8 cellular contexts compared by ENCODE assay signal in the genomic region with DNA sequence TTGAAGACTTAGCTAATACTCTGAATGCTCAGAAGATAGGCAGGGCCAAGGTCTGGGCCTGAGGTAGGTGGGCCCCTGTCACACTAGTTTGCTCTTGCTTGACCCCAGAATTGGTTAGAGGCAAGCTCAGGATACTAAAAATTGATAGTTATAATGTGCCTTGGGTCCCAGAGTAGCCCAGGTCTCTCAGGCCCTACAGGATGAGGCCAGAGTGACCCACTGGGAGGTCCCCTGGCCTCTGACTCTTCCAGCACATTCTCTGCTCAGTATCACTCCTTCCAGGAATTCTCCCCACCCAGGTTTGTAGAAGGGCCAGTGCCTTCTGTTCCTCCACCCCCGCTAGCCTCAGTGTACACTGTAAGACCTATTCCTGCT. TPM values are rescaled to one million over a fixed set of nuclear protein-coding genes. Genes with fewer than 3 reads are reported as not detected.
DNase-seq lines count a peak whose midpoint lies in the region; ATAC-seq and TF ChIP-seq lines count a peak whose summit lies in the region.

No MANE protein-coding gene starts in this region.

- H3K9me3 ChIP-seq in CD8-positive, alpha-beta memory T cell (ENCODE audit: low read length): no peaks in the 10 kb centered on the region
- H3K9me3 ChIP-seq in SJSA1 (replicated peaks) (peaks cover 2% of the 10 kb centered on the region; the same call in 1 of the 2 replicates), parathyroid adenoma (ENCODE audit: control insufficient read depth, low read length) (no peaks in the 10 kb centered on the region)

- peaks cover 0 to 6% of the 10 kb centered on the region in 2 donors for H3K27me3 Mint-ChIP-seq in CD8-positive, alpha-beta memory T cell

- H3K79me2 ChIP-seq in parathyroid adenoma: peaks cover 4% of the 10 kb centered on the region

- POLR2A ChIA-PET in CD8-positive, alpha-beta memory T cell (lab: Charles Lee): interaction anchor here (1.0 to 2.9 kb wide), 4 partner anchors 78 to 278 kb away, joined by 3 to 11 read pairs (median 3); partner anchors contain the start of gene USP4

- no peak for DNase-seq in CD8-positive, alpha-beta memory T cell
- DNase-seq in SJSA1 (ENCODE audit: low read depth in 1 of 2, low spot score in 2 of 2): no peak
- DNase-seq in epithelial cell of proximal tubule (ENCODE audit: low read depth): no peak
- no peak for DNase-seq in activated CD4-positive, CD25-positive, alpha-beta regulatory T cell (lab: John Stamatoyannopoulos, UW)
- DNase-seq in NCI-H2227 (lab: John Stamatoyannopoulos, UW; ENCODE audit: unreplicated experiment): no peak

- no peak for ATAC-seq in HG03159 (IDR thresholded peaks at IDR 0.05; ENCODE audit: unreplicated experiment)
- no peak for ATAC-seq in HG03280 (IDR thresholded peaks at IDR 0.05; ENCODE audit: unreplicated experiment)

- peaks cover 28% of the 10 kb centered on the region for H3K4me1 ChIP-seq in CD8-positive, alpha-beta memory T cell (ENCODE audit: insufficient read depth, low read length)
- peaks cover 29% of the 10 kb centered on the region for H3K4me1 ChIP-seq in SJSA1 (replicated peaks)
- peaks cover 21% of the 10 kb centered on the region for H3K4me1 ChIP-seq in parathyroid adenoma

- no peak overlapping the region for H3K27ac ChIP-seq in CD8-positive, alpha-beta memory T cell (ENCODE audit: low read depth, low read length)
- H3K27ac ChIP-seq in SJSA1 (no peak overlapping the region), parathyroid adenoma (peak overlapping the region; percentile 68)

- peak overlapping the region; percentile 56 for H3K9ac ChIP-seq in parathyroid adenoma

- H3K36me3 Mint-ChIP-seq in CD8-positive, alpha-beta memory T cell: peaks cover 0 to 6% (median 0%) of the 10 kb centered on the region in 3 donors

- H3K4me2 ChIP-seq in parathyroid adenoma (ENCODE audit: low read length): peak overlapping the region; percentile 97

- H3K4me3 Mint-ChIP-seq in CD8-positive, alpha-beta memory T cell: peak overlapping the region; percentile 84 to 94 (median 87)

- CTCF ChIA-PET in CD8-positive, alpha-beta memory T cell (lab: Charles Lee): interaction anchor here (0.6 to 3.2 kb wide), 20 partner anchors 9 to 299 kb away, joined by 3 to 26 read pairs (median 3); partner anchors contain the start of genes NDUFAF3, USP19 and USP4

- H3K9me3 Mint-ChIP-seq in CD8-positive, alpha-beta memory T cell: no peaks in the 10 kb centered on the region

- H2AFZ ChIP-seq in parathyroid adenoma: peak overlapping the region; percentile 90

- H3K4me3 ChIP-seq in CD8-positive, alpha-beta memory T cell (ENCODE audit: low read length): no peak overlapping the region
- peak overlapping the region; percentile 60 for H3K4me3 ChIP-seq in SJSA1
- H3K4me3 ChIP-seq in epithelial cell of proximal tubule (ENCODE audit: low read depth, low read length): peak overlapping the region; percentile 84
- peak overlapping the region; percentile 76 for H3K4me3 ChIP-seq in parathyroid adenoma (ENCODE audit: low read depth, low read length)

- H3K27ac Mint-ChIP-seq in CD8-positive, alpha-beta memory T cell: peak overlapping the region in 6 of 8 donors; percentile 3 to 89 (median 78)

- H3K4me1 Mint-ChIP-seq in CD8-positive, alpha-beta memory T cell: peaks cover 16 to 28% (median 16%) of the 10 kb centered on the region in 3 donors

- TF ChIP-seq CTCF in epithelial cell of proximal tubule (conservative IDR thresholded peaks at IDR 0.05; ENCODE audit: low read depth, low read length) (no peak), parathyroid adenoma (IDR thresholded peaks at IDR 0.05) (no peak)

- no peaks in the 10 kb centered on the region for H3K27me3 ChIP-seq in CD8-positive, alpha-beta memory T cell (ENCODE audit: insufficient read depth, low read length, poor library complexity, severe bottlenecking)
- H3K27me3 ChIP-seq in SJSA1 (replicated peaks) (no peaks in the 10 kb centered on the region), parathyroid adenoma (ENCODE audit: control insufficient read depth, insufficient read depth, low read length) (no peaks in the 10 kb centered on the region)

- no peaks in the 10 kb centered on the region for H3K36me3 ChIP-seq in CD8-positive, alpha-beta memory T cell (ENCODE audit: insufficient read depth, low read length)
- H3K36me3 ChIP-seq in SJSA1 (peaks cover 3% of the 10 kb centered on the region; the same call in 1 of the 2 replicates), parathyroid adenoma (ENCODE audit: control insufficient read depth, insufficient read depth, low read length) (no peaks in the 10 kb centered on the region)

RNA-seq across cellular contexts. Expression of gene KLHDC8B, which starts 0.7 kb away (rescaled TPM):
- total RNA-seq in CD8-positive, alpha-beta memory T cell: 1 to 10 TPM; 3.5 to 4.1 TPM
- 3.0 TPM for polyA plus RNA-seq in CD8-positive, alpha-beta memory T cell
- 18.6 and 27.3 TPM in 2 replicates for total RNA-seq in SJSA1 (2014; rRNA removed; shearing (Covaris generic))
- 8.0 and 16.5 TPM in 2 replicates for total RNA-seq in epithelial cell of proximal tubule

RNA-seq across cellular contexts. Expression of gene CCDC71, which starts 4.6 kb away (rescaled TPM):
- total RNA-seq in CD8-positive, alpha-beta memory T cell: 10 to 100 TPM; 32.1 to 34.2 TPM
- 0.94 TPM for polyA plus RNA-seq in CD8-positive, alpha-beta memory T cell
- total RNA-seq in SJSA1 (2014; rRNA removed; shearing (Covaris generic)): 23.8 and 24.7 TPM in 2 replicates
- total RNA-seq in epithelial cell of proximal tubule: 33.4 and 44.4 TPM in 2 replicates

RNA-seq across cellular contexts. Expression of gene LAMB2, which starts 37.9 kb away (rescaled TPM):
- under 1 TPM; 0.58 to 0.77 TPM for total RNA-seq in CD8-positive, alpha-beta memory T cell
- polyA plus RNA-seq in CD8-positive, alpha-beta memory T cell: not detected
- total RNA-seq in SJSA1 (2014; rRNA removed; shearing (Covaris generic)): 97.2 and 171 TPM in 2 replicates
- 116 and 232 TPM in 2 replicates for total RNA-seq in epithelial cell of proximal tubule

RNA-seq across cellular contexts. Expression of gene USP19, which starts 50.1 kb away (rescaled TPM):
- total RNA-seq in CD8-positive, alpha-beta memory T cell: 10 to 100 TPM; 71.8 to 73.9 TPM
- polyA plus RNA-seq in CD8-positive, alpha-beta memory T cell: 32.8 TPM
- total RNA-seq in SJSA1 (2014; rRNA removed; shearing (Covaris generic)): 21.5 and 23.8 TPM in 2 replicates
- total RNA-seq in epithelial cell of proximal tubule: 34.7 and 35.9 TPM in 2 replicates

Comparison
In these comparisons a context has a peak if more than half of its experiments do, and no peak if none do; other contexts are left out.
1. RNA of gene LAMB2, which starts 37.9 kb away (total RNA-seq): 116 to 232 TPM in epithelial cell of proximal tubule and 97.2 to 171 TPM in SJSA1; 0.58 to 0.77 TPM in CD8-positive, alpha-beta memory T cell; every median in the first group is over 10 times any median in the second.